ENCODE assay signal across 10 cellular contexts in genomic region chr14:64673748-64674147, GRCh38. TPM values are rescaled to one million over a fixed set of nuclear protein-coding genes. Genes with fewer than 3 reads are reported as not detected.
DNase-seq lines count a peak whose midpoint lies in the region; ATAC-seq, FAIRE-seq and TF ChIP-seq lines count a peak whose summit lies in the region.
"Had no signal": no experiment of that assay in that cellular context is flagged by ENCODE, and none has a peak within 500 bp of the region (broad histone marks: within the 10 kb centered on the region; RNA-seq: fewer than 3 reads in every experiment).

No MANE protein-coding gene starts in this region.

- WGBS in GM12878 (ENCODE audit: insufficient coverage, insufficient replicate concordance, low lambda C conversion rate, missing lambda C conversion rate) = 0% methylated on average over 6 of the region's 6 CpGs

- H3K4me2 ChIP-seq in GM12878 (ENCODE audit: control insufficient read depth, insufficient read depth) = no peak overlapping the region

- POLR2A ChIA-PET in activated CD4-positive, alpha-beta T cell treated with anti-CD3 and anti-CD28 coated beads for 36 hours (lab: Charles Lee) = interaction anchor here (0.7 kb wide), 1 partner anchor 246 kb away, joined by 3 read pairs; no protein-coding TSS in a partner anchor
- POLR2A ChIA-PET in GM12878 (lab: Charles Lee) = no interaction called here

- no peaks in the 10 kb centered on the region for H3K27me3 Mint-ChIP-seq in activated CD4-positive, alpha-beta T cell treated with anti-CD3 and anti-CD28 coated beads for 36 hours

- H3K4me3 Mint-ChIP-seq in activated CD4-positive, alpha-beta T cell treated with anti-CD3 and anti-CD28 coated beads for 36 hours = no peak overlapping the region

- BruUV-seq in GM12878 (replicated peaks; lab: Mats Ljungman, UMichigan) = no TSS peak

- no peaks in the 10 kb centered on the region for H3K36me3 ChIP-seq in GM12878 (ENCODE audit: control insufficient read depth in 2 of 2, insufficient read depth in 2 of 2, low read length in 1 of 2)
- H3K36me3 ChIP-seq: SJSA1 had no signal

- TF ChIP-seq EP300 in GM12878 (IDR thresholded peaks at IDR 0.05; ENCODE audit: borderline replicate concordance in 1 of 2, control insufficient read depth in 1 of 2, low read depth in 2 of 2, low read length in 2 of 2) = peak; percentile 42 to 67; a peak in 1 of 4 replicates

- TF ChIP-seq CTCF in GM12878 (IDR thresholded peaks at IDR 0.05 in 2 of 3, conservative IDR thresholded peaks at IDR 0.05 in 1 of 3; ENCODE audit: control insufficient read depth in 2 of 3, extremely low read depth in 1 of 3, insufficient read depth in 1 of 3, low read depth in 3 of 3, low read length in 3 of 3) = no peak

- H3K27me3 ChIP-seq in GM12878 (replicated peaks in 1 of 2; ENCODE audit: control insufficient read depth in 2 of 2, insufficient read depth in 2 of 2, low read length in 1 of 2) = no peaks in the 10 kb centered on the region
- H3K27me3 ChIP-seq: SJSA1 had no signal

- peak overlapping the region; percentile 1; the same call in 1 of the 2 replicates for H2AFZ ChIP-seq in GM12878 (ENCODE audit: control insufficient read depth, low read depth, low read length)

- peak; percentile 55 for ATAC-seq in activated CD4-positive, alpha-beta T cell treated with anti-CD3 and anti-CD28 coated beads for 36 hours
- ATAC-seq in GM12878 (peak; percentile 78), GM21825 (IDR thresholded peaks at IDR 0.05; ENCODE audit: unreplicated experiment) (no peak)

- no peaks in the 10 kb centered on the region for H3K36me3 Mint-ChIP-seq in activated CD4-positive, alpha-beta T cell treated with anti-CD3 and anti-CD28 coated beads for 36 hours (ENCODE audit: low read depth)

- FAIRE-seq in GM12878 (lab: Jason Lieb, UNC) = peak; percentile 27

- H3K9me3 Mint-ChIP-seq in activated CD4-positive, alpha-beta T cell treated with anti-CD3 and anti-CD28 coated beads for 36 hours (ENCODE audit: low read depth) = no peaks in the 10 kb centered on the region

- no peaks in the 10 kb centered on the region for H4K20me1 ChIP-seq in GM12878 (ENCODE audit: control insufficient read depth, insufficient read depth)

- H3K4me3 ChIP-seq in GM12878 = no peak overlapping the region
- H3K4me3 ChIP-seq: SJSA1 had no signal

- H3K79me2 ChIP-seq in GM12878 (ENCODE audit: control insufficient read depth, insufficient read depth, low read length) = no peaks in the 10 kb centered on the region

- RAD21 ChIA-PET in GM12878 (lab: Charles Lee; ENCODE audit: unreplicated experiment) = interaction anchor here (0.8 to 3.0 kb wide), 8 partner anchors 9 to 218 kb away, joined by 3 to 19 read pairs (median 5); no protein-coding TSS in a partner anchor

- peaks cover 6% of the 10 kb centered on the region for H3K4me1 ChIP-seq in GM12878 (ENCODE audit: control insufficient read depth, insufficient read depth, low read length)

- H3K4me1 Mint-ChIP-seq in activated CD4-positive, alpha-beta T cell treated with anti-CD3 and anti-CD28 coated beads for 36 hours = peaks cover 18% of the 10 kb centered on the region

- in situ Hi-C loops in GM12878 (cut with MboI) = loop anchor here (5.0 kb wide), 1 partner anchor 89 kb away; no protein-coding TSS in a partner anchor

- no peak overlapping the region for H3K27ac Mint-ChIP-seq in activated CD4-positive, alpha-beta T cell treated with anti-CD3 and anti-CD28 coated beads for 36 hours

- no peak overlapping the region for H3K27ac ChIP-seq in GM12878 (ENCODE audit: control insufficient read depth, insufficient read depth)
- H3K27ac ChIP-seq: SJSA1 had no signal

- intact Hi-C loops in activated CD4-positive, alpha-beta T cell treated with anti-CD3 and anti-CD28 coated beads for 36 hours (cut with DNase I, micrococcal nuclease) = loop anchor here (5.0 kb wide), 2 partner anchors 219 to 309 kb away; no protein-coding TSS in a partner anchor
- intact Hi-C loops in GM12878 (cut with micrococcal nuclease; ENCODE audit: unreplicated experiment) = loop anchor here (5.0 to 10.0 kb wide), 2 partner anchors 219 to 311 kb away; partner anchors contain the start of gene FNTB

- peak; percentile 41 for DNase-seq in activated CD4-positive, alpha-beta T cell treated with anti-CD3 and anti-CD28 coated beads for 36 hours
- no peak for DNase-seq in activated CD4-positive, alpha-beta T cell treated with anti-CD3 and anti-CD28 coated beads for 4 hours
- DNase-seq in RPMI7951 (ENCODE audit: low read depth) = peak; percentile 71
- DNase-seq in GM12878 (ENCODE audit: low read depth, low spot score) = peak; percentile 55
- DNase-seq in stimulated activated CD8-positive, alpha-beta memory T cell treated with anti-CD3 and anti-CD28 coated beads, Interleukin-4, amount 100 ng/mL, for 48 hours = peak; percentile 45
- DNase-seq in iPS-NIHi7 (ENCODE audit: extremely low spot score) = no peak
- DNase-seq in NCI-H146 treated with DMSO at 0.1 percent for 48 hours (lab: John Stamatoyannopoulos, UW; ENCODE audit: unreplicated experiment) = no peak
- DNase-seq: ACHN had no signal

- no peak for TF ChIP-seq POLR2A in GM12878 (IDR thresholded peaks at IDR 0.05; ENCODE audit: low read depth, low read length)

- H3K9ac ChIP-seq in GM12878 (ENCODE audit: control insufficient read depth, insufficient read depth, low read length) = no peak overlapping the region

- TF ChIP-seq RAD21 in GM12878 (IDR thresholded peaks at IDR 0.05; ENCODE audit: insufficient read depth, low read depth, low read length) = no peak

- H3K9me3 ChIP-seq in GM12878 (replicated peaks; ENCODE audit: control insufficient read depth, insufficient read depth, low read length) = no peaks in the 10 kb centered on the region; the same call in 2 of the 3 replicates
- H3K9me3 ChIP-seq: SJSA1 had no signal

- SMC1A ChIA-PET in GM12878 (lab: Charles Lee; ENCODE audit: uncharacterized antibody, unreplicated experiment) = interaction anchor here (1.0 to 5.0 kb wide), 13 partner anchors 9 to 218 kb away, joined by 3 to 38 read pairs (median 5); no protein-coding TSS in a partner anchor

- CTCF ChIA-PET in activated CD4-positive, alpha-beta T cell treated with anti-CD3 and anti-CD28 coated beads for 36 hours (lab: Charles Lee) = interaction anchor here (0.7 to 3.2 kb wide), 8 partner anchors 20 to 217 kb away, joined by 3 to 30 read pairs (median 6); no protein-coding TSS in a partner anchor
- CTCF ChIA-PET in GM12878 (lab: Yijun Ruan, JAX) = interaction anchor here (0.5 to 9.8 kb wide), 12 partner anchors 19 to 330 kb away, joined by 3 to 69 read pairs (median 6); no protein-coding TSS in a partner anchor

TF ChIP-seq in GM12878, 131 proteins besides CTCF, POLR2A, EP300 and RAD21 (continues in another document):
- TF ChIP-seq ATF2 (IDR thresholded peaks at IDR 0.05; ENCODE audit: low read length) = no peak
- TF ChIP-seq TARDBP (IDR thresholded peaks at IDR 0.05; ENCODE audit: borderline replicate concordance) = no peak
- TF ChIP-seq NR2C2 (IDR thresholded peaks at IDR 0.05; ENCODE audit: borderline replicate concordance, control insufficient read depth, insufficient read length, low read depth) = no peak
- TF ChIP-seq SUZ12 (IDR thresholded peaks at IDR 0.05; ENCODE audit: unreplicated experiment) = no peak
- peak; percentile 68 for TF ChIP-seq IKZF1 (conservative IDR thresholded peaks at IDR 0.05)
- no peak for TF ChIP-seq MTA3 (IDR thresholded peaks at IDR 0.05; ENCODE audit: borderline replicate concordance, low read length)

RNA-seq across cellular contexts. Expression of gene PLEKHG3, which starts 30.5 kb away (rescaled TPM):
- 1 to 10 TPM; 6.3 to 7.1 TPM for total RNA-seq in activated CD4-positive, alpha-beta T cell treated with anti-CD3 and anti-CD28 coated beads for 36 hours
- 1.8 and 1.9 TPM in 2 replicates for total RNA-seq in RPMI7951 (2014; rRNA removed; shearing (Covaris generic))
- total RNA-seq in GM12878 (2013; cell fraction: nucleolus; rRNA removed) = 0.44 and 0.88 TPM in 2 replicates
- total RNA-seq in GM12878 (2014; rRNA removed) (0.05 TPM in 1 of 2 replicates, not detected in the other), GM12878 (2014; rRNA removed; fragmentation: Illumina TruSeq; extraction: Trizol) (not detected in 2 replicates), GM12878 (2021) (0.32 and 0.64 TPM in 2 replicates)
- not detected for polyA plus RNA-seq in GM12878 (2011; ENCODE audit: low read depth)
- polyA plus RNA-seq in GM12878 (2011; rRNA removed) (0.37 and 0.73 TPM in 2 replicates), GM12878 (2014; fragmentation: Illumina TruSeq; extraction: Trizol) (0.03 TPM in 1 of 2 replicates, not detected in the other), GM12878 (2014; fragmentation: Nextera tagmentation; extraction: Ambion mirVana) (not detected), GM12878 (2014; rRNA removed) (0.05 and 0.06 TPM in 2 replicates), GM12878 (2016; fragmentation: Nextera tagmentation; extraction: Ambion mirVana) (under 1 TPM in 1 of 2 experiments, not detected in 1; 0.07 TPM)
- 0.65 and 0.66 TPM in 2 replicates for polyA plus RNA-seq in GM12878 (2011; cell fraction: cytosol; rRNA removed)
- polyA plus RNA-seq in GM12878 (2011; cell fraction: nucleus; rRNA removed) = 2.0 and 2.6 TPM in 2 replicates
- 0.15 TPM in 1 of 2 replicates, not detected in the other for polyA plus RNA-seq in GM12878 (2012)
- polyA minus RNA-seq in GM12878 (2011; rRNA and poly(A)+ RNA removed) = 1.4 and 1.6 TPM in 2 replicates
- polyA minus RNA-seq in GM12878 (2011; cell fraction: cytosol; rRNA and poly(A)+ RNA removed) = 0.27 and 3.2 TPM in 2 replicates
- 0.85 and 1.1 TPM in 2 replicates for polyA minus RNA-seq in GM12878 (2011; cell fraction: nucleus; rRNA and poly(A)+ RNA removed)

Comparison
In these comparisons a context has a peak if more than half of its experiments do, and no peak if none do; other contexts are left out.
1. DNase-seq: peak in activated CD4-positive, alpha-beta T cell treated with anti-CD3 and anti-CD28 coated beads for 36 hours (single experiment), RPMI7951 (single experiment), GM12878 (single experiment) and stimulated activated CD8-positive, alpha-beta memory T cell treated with anti-CD3 and anti-CD28 coated beads, Interleukin-4, amount 100 ng/mL, for 48 hours (single experiment); none in activated CD4-positive, alpha-beta T cell treated with anti-CD3 and anti-CD28 coated beads for 4 hours (0 of 2), iPS-NIHi7 (single experiment) and NCI-H146 treated with DMSO at 0.1 percent for 48 hours (single experiment).